In the genomic region with DNA sequence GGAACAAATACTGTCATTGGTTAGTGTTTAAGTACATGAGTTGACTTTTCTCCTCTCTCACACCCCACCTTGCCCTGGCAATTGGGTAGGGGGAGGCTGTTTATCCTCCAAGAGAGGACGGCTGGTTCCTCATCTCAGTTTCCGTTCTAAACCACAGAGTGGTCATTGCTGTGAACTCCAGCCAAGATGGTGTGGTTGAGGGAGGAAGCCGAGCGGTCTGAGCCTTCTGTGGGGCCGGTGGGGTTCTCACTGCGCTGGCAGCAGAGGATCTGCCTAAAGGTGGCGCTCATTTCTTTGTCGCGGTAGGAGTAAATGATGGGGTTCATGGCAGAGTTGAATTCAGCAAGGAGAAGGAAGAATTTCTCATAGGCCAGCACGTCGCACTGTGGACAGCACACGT, we compare ENCODE assay signal across 8 cellular contexts.
DNase-seq lines count a peak whose midpoint lies in the region; ATAC-seq lines count a peak whose summit lies in the region.

No MANE protein-coding gene starts in this region.

- no peak overlapping the region for H4K8ac ChIP-seq in mesendoderm (ENCODE audit: low read depth, low read length)

- no peak overlapping the region for H3K18ac ChIP-seq in mesendoderm (ENCODE audit: low read length)

- no peaks in the 10 kb centered on the region for H3K36me3 ChIP-seq in mesendoderm (ENCODE audit: control insufficient read depth, insufficient read depth, low read length)

- no peak overlapping the region for H3K56ac ChIP-seq in mesendoderm (ENCODE audit: low read length)

- no peak overlapping the region for H4K5ac ChIP-seq in mesendoderm (ENCODE audit: low read length)

- H2BK120ac ChIP-seq in mesendoderm (ENCODE audit: low read depth, low read length), result no peak overlapping the region

- H3K9ac ChIP-seq in mesendoderm (ENCODE audit: low read length), result no peak overlapping the region

- no peaks in the 10 kb centered on the region for H3K27me3 ChIP-seq in mesendoderm (ENCODE audit: insufficient read depth, low read length, poor library complexity)

- no peak overlapping the region for H3K27ac ChIP-seq in mesendoderm (ENCODE audit: low read depth, low read length)

- no peaks in the 10 kb centered on the region for H3K36me3 Mint-ChIP-seq in naive thymus-derived CD8-positive, alpha-beta T cell

- peak; percentile 95 for ATAC-seq in GM18502 (IDR thresholded peaks at IDR 0.05; ENCODE audit: poor library complexity, unreplicated experiment)
- peak; percentile 55 for ATAC-seq in HG02870 (IDR thresholded peaks at IDR 0.05; ENCODE audit: unreplicated experiment)
- ATAC-seq in naive thymus-derived CD8-positive, alpha-beta T cell, result no peak

- peaks cover 0 to 4% (median 0%) of the 10 kb centered on the region in 4 donors for H3K4me1 Mint-ChIP-seq in naive thymus-derived CD8-positive, alpha-beta T cell

- H3K79me2 ChIP-seq in mesendoderm (ENCODE audit: control insufficient read depth, insufficient read depth, low read length), result no peaks in the 10 kb centered on the region

- POLR2A ChIA-PET in naive thymus-derived CD8-positive, alpha-beta T cell (lab: Charles Lee), result no interaction called here

- no peak overlapping the region for H3K27ac Mint-ChIP-seq in naive thymus-derived CD8-positive, alpha-beta T cell

- H3K4ac ChIP-seq in mesendoderm (ENCODE audit: low read depth, low read length), result no peak overlapping the region

- no peaks in the 10 kb centered on the region for H3K4me1 ChIP-seq in mesendoderm (ENCODE audit: control insufficient read depth, low read depth, low read length)

- WGBS in mesendoderm (ENCODE audit: extremely low coverage, insufficient coverage, low lambda C conversion rate), result no CpG with 5 or more reads among the region's 12 CpGs

- DNase-seq in UCSD-AML1 (lab: John Stamatoyannopoulos, UW; ENCODE audit: unreplicated experiment) (peak; percentile 91), mesendoderm (peak; percentile 74), ecto neural progenitor cell (ENCODE audit: low spot score) (no peak), DMS79 treated with DMSO at 0.1 percent for 48 hours (lab: John Stamatoyannopoulos, UW) (no peak), HuH-7.5 (ENCODE audit: low spot score) (no peak)
- DNase-seq in naive thymus-derived CD8-positive, alpha-beta T cell, result no peak

- peaks cover 0 to 7% (median 4%) of the 10 kb centered on the region in 9 donors for H3K9me3 Mint-ChIP-seq in naive thymus-derived CD8-positive, alpha-beta T cell

- H2AK5ac ChIP-seq in mesendoderm (ENCODE audit: low read length), result no peak overlapping the region

- H3K27me3 Mint-ChIP-seq in naive thymus-derived CD8-positive, alpha-beta T cell, result peaks cover 2 to 19% (median 12%) of the 10 kb centered on the region in 5 donors

- no peak overlapping the region for H3K4me3 Mint-ChIP-seq in naive thymus-derived CD8-positive, alpha-beta T cell

- no peak overlapping the region for H3K4me3 ChIP-seq in mesendoderm (ENCODE audit: low read length)

- H2BK15ac ChIP-seq in mesendoderm (replicated peaks; ENCODE audit: low read depth), result no peak overlapping the region

- no peak overlapping the region for H3K4me2 ChIP-seq in mesendoderm (ENCODE audit: low read length)

- no peaks in the 10 kb centered on the region for H3K79me1 ChIP-seq in mesendoderm (ENCODE audit: low read length)

- H2BK5ac ChIP-seq in mesendoderm (ENCODE audit: low read length), result no peak overlapping the region

- no peak overlapping the region for H3K23ac ChIP-seq in mesendoderm (ENCODE audit: low read length)

Comparison
In these comparisons a context has a peak if more than half of its experiments do, and no peak if none do; other contexts are left out.
1. ATAC-seq: peak in GM18502 (single experiment) and HG02870 (single experiment); none in naive thymus-derived CD8-positive, alpha-beta T cell (0 of 2).
2. DNase-seq: peak in UCSD-AML1 (single experiment) and mesendoderm (single experiment); none in naive thymus-derived CD8-positive, alpha-beta T cell (0 of 10), ecto neural progenitor cell (single experiment), DMS79 treated with DMSO at 0.1 percent for 48 hours (single experiment) and HuH-7.5 (single experiment).